In the genomic region with DNA sequence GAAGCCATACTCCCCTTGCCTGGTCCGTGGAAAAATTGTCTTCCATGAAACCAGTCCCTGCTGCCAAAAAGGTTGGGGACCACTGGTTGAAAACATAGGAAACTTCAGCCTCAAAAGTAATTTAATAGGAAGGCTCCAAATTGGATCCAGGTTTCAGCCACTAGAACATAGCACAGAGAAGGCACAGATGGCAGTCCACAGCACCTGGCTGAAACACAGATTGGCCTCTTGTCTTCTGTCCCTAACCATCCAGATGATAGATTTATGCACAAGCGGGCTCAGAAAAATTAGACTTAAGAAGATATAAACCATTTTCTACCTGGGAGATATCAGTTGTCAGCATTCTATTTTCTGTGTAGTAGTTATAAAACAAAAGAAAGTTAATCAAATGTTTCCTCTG, we compare ENCODE assay signal across 30 cellular contexts.
"Had no signal": no experiment of that assay in that cellular context is flagged by ENCODE, and none has a peak within 500 bp of the region (broad histone marks: within the 10 kb centered on the region; RNA-seq: fewer than 3 reads in every experiment).

No MANE protein-coding gene starts in this region.

- DNase-seq: activated effector memory CD4-positive, alpha-beta T cell treated with anti-CD3 and anti-CD28 coated beads, Interleukin-2, amount 50 U/mL, for 16 hours; activated effector memory CD4-positive, alpha-beta T cell treated with Interleukin-2 at 50 U/mL for 16 hours; activated gamma-delta T cell; activated gamma-delta T cell treated with Interleukin-2 at 50 U/mL for 16 hours; activated naive CD4-positive, alpha-beta T cell; activated naive CD4-positive, alpha-beta T cell treated with anti-CD3 and anti-CD28 coated beads for 36 hours; activated naive CD4-positive, alpha-beta T cell treated with anti-CD3 and anti-CD28 coated beads, Interleukin-2, amount 10 ng/mL, durations not matched to agents 7 days and 5 days; activated naive CD4-positive, alpha-beta T cell treated with anti-CD3 and anti-CD28 coated beads, Interleukin-2, amount 50 U/mL, for 16 hours; activated naive CD4-positive, alpha-beta T cell treated with Interleukin-2 at 50 U/mL for 16 hours; activated naive CD8-positive, alpha-beta T cell treated with anti-CD3 and anti-CD28 coated beads for 36 hours; activated naive CD8-positive, alpha-beta T cell treated with anti-CD3 and anti-CD28 coated beads, Interleukin-2, amount 10 ng/mL, durations not matched to agents 7 days and 5 days; activated naive CD8-positive, alpha-beta T cell treated with anti-CD3 and anti-CD28 coated beads, Interleukin-2, amount 50 U/mL, for 24 hours; activated T-cell treated with anti-CD3 and anti-CD28 coated beads, Interleukin-2, amount 50 U/mL, for 1 hour; activated T-cell treated with anti-CD3 and anti-CD28 coated beads, Interleukin-2, amount 50 U/mL, for 24 hours; activated T-cell treated with anti-CD3 and anti-CD28 coated beads, Interleukin-2, amount 50 U/mL, for 4 hours; activated T-cell treated with anti-CD3 and anti-CD28 coated beads, Interleukin-2, amount 50 U/mL, for 48 hours; activated T-cell treated with anti-CD3 and anti-CD28 coated beads, Interleukin-2, amount 50 U/mL, for 72 hours; adrenal gland; amniotic stem cell; amygdala; anterior cingulate cortex; aorta; body of pancreas; brain microvascular endothelial cell; central memory CD4-positive, alpha-beta T cell had no signal

- ATAC-seq: activated naive CD4-positive, alpha-beta T cell treated with anti-CD3 and anti-CD28 coated beads, Interleukin-2, amount 50 U/mL, for 72 hours; activated naive CD8-positive, alpha-beta T cell treated with anti-CD3 and anti-CD28 coated beads, Interleukin-2, amount 50 U/mL, for 24 hours; activated T-cell treated with anti-CD3 and anti-CD28 coated beads, Interleukin-2, amount 50 U/mL, for 4 hours; activated T-cell treated with anti-CD3 and anti-CD28 coated beads, Interleukin-2, amount 50 U/mL, for 72 hours; activated T-helper 17 cell treated with anti-CD3 and anti-CD28 coated beads, Interleukin-2, amount 50 U/mL, for 72 hours; body of pancreas had no signal

- H3K4me3 ChIP-seq: adrenal gland, ascending aorta, body of pancreas, breast epithelium, cardiac muscle cell had no signal

- H3K4me1 ChIP-seq: adrenal gland, ascending aorta, body of pancreas, breast epithelium had no signal

- H3K9me3 ChIP-seq: adrenal gland, ascending aorta, body of pancreas, breast epithelium had no signal

- H3K27ac ChIP-seq: adrenal gland, ascending aorta, body of pancreas, brain microvascular endothelial cell, breast epithelium, cardiac muscle cell had no signal

- H3K27me3 ChIP-seq: adrenal gland, ascending aorta, body of pancreas, brain microvascular endothelial cell, breast epithelium, cardiac muscle cell had no signal

- H3K36me3 ChIP-seq: adrenal gland, ascending aorta, brain microvascular endothelial cell, breast epithelium, cardiac muscle cell had no signal
